8 cellular contexts compared by ENCODE assay signal in the genomic region with DNA sequence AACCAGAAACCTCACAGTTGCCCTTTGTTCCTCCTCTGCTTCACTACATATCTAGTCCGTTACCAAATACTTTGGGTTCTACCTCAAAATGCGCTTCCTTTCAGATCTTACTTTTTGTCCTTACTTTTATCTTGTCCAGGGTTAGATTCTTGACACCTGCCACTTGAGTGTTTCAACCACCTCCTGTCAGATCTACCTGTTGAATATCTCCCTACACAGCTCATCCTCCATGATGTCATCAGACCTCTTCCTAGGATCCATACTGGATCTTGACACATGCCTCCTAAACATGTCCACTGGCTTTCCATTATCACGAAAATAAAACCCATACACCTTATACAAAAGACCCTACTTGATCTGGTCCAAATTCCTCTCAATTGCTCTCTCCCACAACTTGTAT.
"Had no signal": no experiment of that assay in that cellular context is flagged by ENCODE, and none has a peak within 500 bp of the region (broad histone marks: within the 10 kb centered on the region; RNA-seq: fewer than 3 reads in every experiment).

No MANE protein-coding gene starts in this region.

- H3K4me3 Mint-ChIP-seq: IgD-negative memory B cell had no signal

- ATAC-seq: K562 had no signal

- H3K4me2 ChIP-seq: KMS-11 had no signal

- H3K4me1 Mint-ChIP-seq: IgD-negative memory B cell had no signal

- H3K27ac ChIP-seq: HL-60, KMS-11 had no signal

- H3K9ac ChIP-seq: KMS-11 had no signal

- H3K4me3 ChIP-seq: K562 had no signal

- H3K27ac Mint-ChIP-seq: IgD-negative memory B cell had no signal

- FAIRE-seq: HTR-8/SVneo, K562 had no signal

- H3K36me3 Mint-ChIP-seq: IgD-negative memory B cell had no signal

- DNase-seq: IMR-90, KBM-7, KG1 had no signal
